In the genomic region with DNA sequence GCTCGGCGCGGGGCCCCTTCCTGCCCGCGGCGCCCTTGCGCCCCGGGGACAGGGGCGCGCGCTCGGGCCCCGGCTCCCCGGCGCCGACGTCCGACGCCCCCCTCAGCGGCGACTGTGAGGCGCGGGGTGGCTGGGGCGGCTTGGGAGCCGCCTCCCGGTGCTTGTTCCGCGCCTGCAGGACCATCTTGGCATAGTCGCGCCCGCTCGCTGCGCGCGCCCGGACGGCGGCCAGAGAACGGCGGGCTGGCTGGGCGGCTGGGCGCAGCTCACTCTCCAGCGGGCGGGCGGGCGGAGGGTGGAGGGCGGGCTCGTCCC, we compare ENCODE assay signal across 8 cellular contexts. TPM values are rescaled to one million over a fixed set of nuclear protein-coding genes. Genes with fewer than 3 reads are reported as not detected.
DNase-seq lines count a peak whose midpoint lies in the region; ATAC-seq and TF ChIP-seq lines count a peak whose summit lies in the region.

A gene (minus strand): TSS at position 275 of the 315 bp plus-strand sequence. CDS start 91 bp downstream, at position 184.

- intact Hi-C loops in mammary epithelial cell (cut with micrococcal nuclease) (loop anchor here (5.0 kb wide), 3 partner anchors 45 to 905 kb away; no protein-coding TSS in a partner anchor), lower lobe of right lung (cut with DNase I) (no loop called here), tibial artery (cut with DNase I; ENCODE audit: low total_unique reads) (no loop called here)

- no CpG with 5 or more reads among the region's 48 CpGs for WGBS in mammary epithelial cell (ENCODE audit: low coverage, missing lambda C conversion rate)

- H3K9me3 ChIP-seq in mammary epithelial cell (replicated peaks; ENCODE audit: insufficient read depth, low read length) (no peaks in the 10 kb centered on the region), lower lobe of right lung (no peaks in the 10 kb centered on the region), tibial artery (no peaks in the 10 kb centered on the region)

- no peaks in the 10 kb centered on the region for H4K20me1 ChIP-seq in mammary epithelial cell (ENCODE audit: insufficient read depth, low read length)

- H3K9ac ChIP-seq in mammary epithelial cell (ENCODE audit: insufficient read depth, low read length): peak within 1 kb of the TSS; percentile 47

- H3K27ac ChIP-seq in mammary epithelial cell (ENCODE audit: insufficient read depth, low read depth, low read length) (peak within 1 kb of the TSS; percentile 41), lower lobe of right lung (peak within 1 kb of the TSS; percentile 90), tibial artery (peak within 1 kb of the TSS; percentile 79 to 84)

- peak within 1 kb of the TSS; percentile 93 for H2AFZ ChIP-seq in mammary epithelial cell (ENCODE audit: low read depth, low read length)

- H3K4me2 ChIP-seq in mammary epithelial cell (ENCODE audit: insufficient read depth, low read depth, low read length): peak within 1 kb of the TSS; percentile 79

- ATAC-seq in GM18907 (IDR thresholded peaks at IDR 0.05; ENCODE audit: unreplicated experiment): peak; percentile 29
- ATAC-seq in HG03457 (IDR thresholded peaks at IDR 0.05; ENCODE audit: unreplicated experiment): peak; percentile 18
- no peak for ATAC-seq in lower lobe of right lung

- dilution Hi-C loops in mammary epithelial cell (cut with HindIII; ENCODE audit: low sequenced_read_pairs): no loop called here

- H3K27me3 ChIP-seq in mammary epithelial cell (ENCODE audit: insufficient read depth, low read length): no peaks in the 10 kb centered on the region
- no peaks in the 10 kb centered on the region for H3K27me3 ChIP-seq in lower lobe of right lung (ENCODE audit: low read depth)
- no peaks in the 10 kb centered on the region for H3K27me3 ChIP-seq in tibial artery

- in situ Hi-C loops in mammary epithelial cell (cut with MboI; ENCODE audit: low sequenced_read_pairs in 2 of 2): no loop called here

- no peak for TF ChIP-seq CTCF in mammary epithelial cell (conservative IDR thresholded peaks at IDR 0.05 in 1 of 2, IDR thresholded peaks at IDR 0.05 in 1 of 2; ENCODE audit: extremely low read depth in 1 of 2, insufficient read depth in 1 of 2, low read depth in 1 of 2, low read length in 2 of 2)
- no peak for TF ChIP-seq CTCF in lower lobe of right lung (IDR thresholded peaks at IDR 0.05)
- TF ChIP-seq CTCF in tibial artery (IDR thresholded peaks at IDR 0.05): no peak

- H3K79me2 ChIP-seq in mammary epithelial cell (ENCODE audit: insufficient read depth, low read length): peaks cover 42% of the 10 kb centered on the region

- H3K4me1 ChIP-seq in mammary epithelial cell (ENCODE audit: insufficient read depth, low read length): peaks cover 22% of the 10 kb centered on the region
- H3K4me1 ChIP-seq in lower lobe of right lung: peaks cover 25% of the 10 kb centered on the region
- peaks cover 0 to 12% (median 9%) of the 10 kb centered on the region in 4 donors for H3K4me1 ChIP-seq in tibial artery

- CTCF ChIA-PET in mammary epithelial cell (lab: Charles Lee; ENCODE audit: low non-redundant PET): interaction anchor here (0.5 to 0.7 kb wide), 4 partner anchors 197 to 1082 kb away, joined by 3 to 10 read pairs (median 4); no protein-coding TSS in a partner anchor

- DNase-seq in mammary epithelial cell (no peak), lower lobe of right lung (no peak), tibial artery (no peak), T-helper 9 cell (no peak), NOMO-1 (lab: John Stamatoyannopoulos, UW; ENCODE audit: unreplicated experiment in 2 of 2) (no peak), iPS-NIHi7 (ENCODE audit: extremely low spot score) (no peak)

- H3K4me3 ChIP-seq in mammary epithelial cell (replicated peaks in 1 of 3; ENCODE audit: insufficient read depth in 1 of 3, low read depth in 2 of 3, low read length in 3 of 3) (peak within 1 kb of the TSS; percentile 73 to 82 (median 78)), lower lobe of right lung (peak within 1 kb of the TSS; percentile 76), tibial artery (peak within 1 kb of the TSS; percentile 59 to 71)

- BruUV-seq in mammary epithelial cell (replicated peaks; lab: Mats Ljungman, UMichigan): no TSS peak

- H3K36me3 ChIP-seq in mammary epithelial cell (ENCODE audit: insufficient read depth, low read length) (no peaks in the 10 kb centered on the region), lower lobe of right lung (no peaks in the 10 kb centered on the region), tibial artery (no peaks in the 10 kb centered on the region)

RNA-seq across cellular contexts. Expression of the gene that starts here (rescaled TPM):
- total RNA-seq in mammary epithelial cell (10 to 100 TPM; 12.0 to 15.5 TPM), lower lobe of right lung (38.4 TPM)
- polyA plus RNA-seq in mammary epithelial cell: 12.0 TPM
- 17.1 TPM for polyA minus RNA-seq in mammary epithelial cell

Comparison
In these comparisons a context has a peak if more than half of its experiments do, and no peak if none do; other contexts are left out.
1. ATAC-seq: peak in GM18907 (single experiment) and HG03457 (single experiment); none in lower lobe of right lung (0 of 2).
2. Peak in every context shown above with its lines, with median percentiles within 50 percentile points of each other: H3K27ac ChIP-seq and H3K4me3 ChIP-seq.